9 cellular contexts compared by ENCODE assay signal in the genomic region with DNA sequence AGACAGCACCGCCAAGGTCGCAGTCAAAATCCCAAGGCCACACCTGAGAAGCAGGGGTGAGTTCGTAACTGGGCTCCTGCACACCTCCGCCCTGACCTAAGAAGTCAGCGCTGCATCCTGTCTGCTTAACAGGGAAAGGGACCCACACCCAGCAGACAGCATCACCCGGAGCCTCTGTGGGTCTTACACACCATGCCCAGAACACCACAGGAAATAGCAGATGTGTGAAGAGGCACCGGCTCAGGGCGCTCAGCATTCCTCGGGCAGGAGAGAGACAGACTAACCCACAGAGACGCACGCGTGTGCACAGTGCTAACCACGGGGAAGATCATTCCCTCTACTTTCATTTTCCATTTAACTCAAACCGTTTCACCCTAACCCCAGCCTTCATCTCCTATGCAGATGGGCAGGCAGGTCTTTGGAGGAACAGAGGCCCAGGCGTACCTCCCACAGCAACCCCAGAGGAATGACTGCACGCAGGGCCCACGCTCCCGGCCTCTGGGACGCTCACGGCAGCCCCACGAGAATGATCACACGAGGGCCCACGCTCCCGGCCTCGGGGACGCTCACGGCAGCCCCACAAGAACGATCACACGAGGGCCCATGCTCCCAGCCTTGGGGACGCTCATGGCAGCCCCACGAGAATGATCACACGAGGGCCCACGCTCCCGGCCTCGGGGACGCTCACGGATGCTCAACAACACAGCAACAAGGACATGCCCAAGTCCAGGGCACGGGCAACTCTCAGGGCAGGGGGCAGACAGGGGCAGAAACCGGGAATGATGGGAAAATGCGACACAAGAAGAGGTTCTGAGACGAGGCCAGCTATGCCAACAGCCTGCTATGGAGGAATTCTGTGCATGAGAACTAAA. TPM values are rescaled to one million over a fixed set of nuclear protein-coding genes. Genes with fewer than 3 reads are reported as not detected.
DNase-seq lines count a peak whose midpoint lies in the region; ATAC-seq and TF ChIP-seq lines count a peak whose summit lies in the region.
"Had no signal": no experiment of that assay in that cellular context is flagged by ENCODE, and none has a peak within 500 bp of the region (broad histone marks: within the 10 kb centered on the region; RNA-seq: fewer than 3 reads in every experiment).

No MANE protein-coding gene starts in this region.

- TF ChIP-seq CTCF in stomach (IDR thresholded peaks at IDR 0.05), result no peak

- TF ChIP-seq POLR2A in stomach (IDR thresholded peaks at IDR 0.05), result no peak

- H3K9me3 ChIP-seq in naive thymus-derived CD4-positive, alpha-beta T cell (ENCODE audit: control insufficient read depth in 2 of 3, low read length in 3 of 3), result peaks cover 0 to 3% (median 0%) of the 10 kb centered on the region in 3 experiments
- H3K9me3 ChIP-seq in stomach, result peaks cover 0 to 7% (median 2%) of the 10 kb centered on the region in 4 donors

- peak; percentile 71 to 80 for ATAC-seq in activated CD4-positive, CD25-positive, alpha-beta regulatory T cell treated with anti-CD3 and anti-CD28 coated beads, Interleukin-2, amount 50 U/mL, for 24 hours
- peak; percentile 88 for ATAC-seq in naive thymus-derived CD4-positive, alpha-beta T cell
- ATAC-seq in HG02840 (IDR thresholded peaks at IDR 0.05; ENCODE audit: low FRiP score, unreplicated experiment), result no peak

- H3K27me3 ChIP-seq in naive thymus-derived CD4-positive, alpha-beta T cell (ENCODE audit: control insufficient read depth in 2 of 2, insufficient read depth in 2 of 2, low read length in 2 of 2), result no peaks in the 10 kb centered on the region
- no peaks in the 10 kb centered on the region for H3K27me3 ChIP-seq in stomach
- H3K27me3 ChIP-seq: adrenal gland had no signal

- CTCF ChIA-PET in naive thymus-derived CD4-positive, alpha-beta T cell (lab: Charles Lee), result no interaction called here

- WGBS in stomach, 5 donors, result 84 to 91% (median 87%) methylated on average over 38 to 41 of the region's 41 CpGs

- intact Hi-C loops in naive thymus-derived CD4-positive, alpha-beta T cell (cut with micrococcal nuclease), result loop anchor here in 1 of 2 donors (5.0 kb wide), 1 partner anchor 39 kb away; no protein-coding TSS in a partner anchor
- intact Hi-C loops in stomach (cut with DNase I; ENCODE audit: low total_unique reads), result no loop called here

- peaks cover 17 to 19% of the 10 kb centered on the region in 2 donors for H3K4me1 ChIP-seq in naive thymus-derived CD4-positive, alpha-beta T cell (ENCODE audit: control insufficient read depth in 2 of 2, insufficient read depth in 2 of 2, low read length in 2 of 2)
- H3K4me1 ChIP-seq in stomach, result no peaks in the 10 kb centered on the region
- H3K4me1 ChIP-seq: adrenal gland had no signal

- H3K4me3 Mint-ChIP-seq in naive thymus-derived CD4-positive, alpha-beta T cell, result peak overlapping the region; percentile 3 to 72 (median 52)

- H3K36me3 Mint-ChIP-seq in naive thymus-derived CD4-positive, alpha-beta T cell, result peaks cover 0 to 31% (median 14%) of the 10 kb centered on the region in 5 donors

- peaks cover 0 to 2% (median 0%) of the 10 kb centered on the region in 11 donors for H3K9me3 Mint-ChIP-seq in naive thymus-derived CD4-positive, alpha-beta T cell

- peak overlapping the region; percentile 50 for H3K27ac ChIP-seq in naive thymus-derived CD4-positive, alpha-beta T cell (ENCODE audit: low read depth, low read length)
- H3K27ac ChIP-seq in stomach, result no peak overlapping the region
- H3K27ac ChIP-seq: adrenal gland had no signal

- DNase-seq in activated CD4-positive, CD25-positive, alpha-beta regulatory T cell (lab: John Stamatoyannopoulos, UW), result no peak
- DNase-seq in activated gamma-delta T cell treated with anti-CD3 and anti-CD28 coated beads, Interleukin-2, amount 50 U/mL, for 16 hours (ENCODE audit: low read depth), result peak; percentile 43
- DNase-seq in naive thymus-derived CD4-positive, alpha-beta T cell, result peak in 7 of 9 donors; percentile 32 to 58 (median 50)
- DNase-seq in stomach (peak; percentile 29), epidermal melanocyte (ENCODE audit: insufficient read length, low spot score) (no peak), LoVo (ENCODE audit: low spot score) (no peak)

- H3K27me3 Mint-ChIP-seq in naive thymus-derived CD4-positive, alpha-beta T cell, result no peaks in the 10 kb centered on the region

- peaks cover 0 to 62% (median 6%) of the 10 kb centered on the region in 3 experiments for H3K36me3 ChIP-seq in naive thymus-derived CD4-positive, alpha-beta T cell (ENCODE audit: control insufficient read depth in 2 of 3, insufficient read depth in 3 of 3, low read length in 3 of 3)
- peaks cover 63 to 88% (median 82%) of the 10 kb centered on the region in 4 donors for H3K36me3 ChIP-seq in stomach

- H3K4me3 ChIP-seq in naive thymus-derived CD4-positive, alpha-beta T cell (ENCODE audit: low read length), result no peak overlapping the region
- H3K4me3 ChIP-seq in stomach, result no peak overlapping the region
- H3K4me3 ChIP-seq: adrenal gland had no signal

- TF ChIP-seq EP300 in stomach (IDR thresholded peaks at IDR 0.05), result no peak

- peaks cover 13 to 23% (median 20%) of the 10 kb centered on the region in 7 donors for H3K4me1 Mint-ChIP-seq in naive thymus-derived CD4-positive, alpha-beta T cell

- peak overlapping the region; percentile 77 to 91 (median 84) for H3K27ac Mint-ChIP-seq in naive thymus-derived CD4-positive, alpha-beta T cell

- POLR2A ChIA-PET in naive thymus-derived CD4-positive, alpha-beta T cell (lab: Charles Lee), result no interaction called here

RNA-seq across cellular contexts. Expression of a gene that starts 20.9 kb away (rescaled TPM):
- total RNA-seq in naive thymus-derived CD4-positive, alpha-beta T cell, result 10 to 100 TPM; 20.1 to 53.3 (median 47.8) TPM
- 1 to 10 TPM; 3.8 to 5.4 TPM for polyA plus RNA-seq in naive thymus-derived CD4-positive, alpha-beta T cell
- total RNA-seq in stomach, result 10 to 100 TPM; 19.2 to 34.2 (median 29.3) TPM
- polyA plus RNA-seq in stomach, result 10 to 100 TPM in 1 of 3 donors, 1 to 10 TPM in 2; 7.4 to 15.9 (median 9.5) TPM

Comparison
In these comparisons a context has a peak if more than half of its experiments do, and no peak if none do; other contexts are left out.
1. DNase-seq: peak in activated gamma-delta T cell treated with anti-CD3 and anti-CD28 coated beads, Interleukin-2, amount 50 U/mL, for 16 hours (single experiment), naive thymus-derived CD4-positive, alpha-beta T cell (7 of 9) and stomach (single experiment); none in activated CD4-positive, CD25-positive, alpha-beta regulatory T cell (0 of 4), epidermal melanocyte (single experiment) and LoVo (single experiment).